Comparison of ENCODE assay signal across 15 cellular contexts in the genomic region with DNA sequence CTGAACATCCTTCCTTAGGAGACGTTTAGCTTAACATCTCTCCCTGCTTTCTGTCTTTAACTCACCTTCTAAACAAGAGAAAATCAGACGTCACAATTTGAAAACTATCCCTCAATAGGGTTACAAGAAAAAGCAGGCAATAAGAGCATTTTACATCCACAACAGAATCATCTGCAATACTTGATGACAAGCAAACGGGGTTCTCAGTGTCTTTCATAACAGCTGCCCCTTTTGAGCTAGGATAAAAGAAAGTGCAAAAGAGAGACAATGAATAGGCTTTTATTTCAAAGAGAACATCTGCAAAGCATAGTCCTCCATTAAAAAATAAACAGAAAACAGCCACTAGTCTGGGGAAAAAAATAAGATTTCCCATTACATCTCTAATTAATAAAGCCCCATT.
"Had no signal": no experiment of that assay in that cellular context is flagged by ENCODE, and none has a peak within 500 bp of the region (broad histone marks: within the 10 kb centered on the region; RNA-seq: fewer than 3 reads in every experiment).

No MANE protein-coding gene starts in this region.

- H3K27me3 ChIP-seq: adrenal gland had no signal

- DNase-seq: activated CD4-positive, alpha-beta T cell treated with anti-CD3 and anti-CD28 coated beads for 1 hour; activated gamma-delta T cell treated with Interleukin-2 at 50 U/mL for 16 hours; adrenal gland; lower lobe of right lung; nephron progenitor cell; right cardiac atrium; stimulated activated CD4-positive, alpha-beta T cell treated with anti-CD3 and anti-CD28 coated beads, Interleukin-2, amount 100 ng/mL, for 48 hours; stimulated activated naive CD8-positive, alpha-beta T cell treated with anti-CD3 and anti-CD28 coated beads, Interleukin-15, amount 100 ng/mL, for 72 hours; T-helper 2 cell had no signal

- FAIRE-seq: bronchial epithelial cell, islet of Langerhans had no signal

- ATAC-seq: activated naive CD4-positive, alpha-beta T cell treated with anti-CD3 and anti-CD28 coated beads, Interleukin-2, amount 50 U/mL, for 72 hours; lower lobe of right lung; right cardiac atrium; stimulated activated naive CD8-positive, alpha-beta T cell treated with anti-CD3 and anti-CD28 coated beads, Interleukin-15, amount 100 ng/mL, for 72 hours had no signal

- H3K4me1 ChIP-seq: prostate gland had no signal

- H3K27ac ChIP-seq: lower lobe of right lung, prostate gland, skin epidermis, VCaP had no signal

- H3K9me3 ChIP-seq: adrenal gland, lower lobe of right lung, prostate gland had no signal

- H3K4me3 ChIP-seq: adrenal gland, lower lobe of right lung, prostate gland, skin epidermis had no signal

- H3K36me3 ChIP-seq: adrenal gland, lower lobe of right lung, prostate gland had no signal
